In genomic region chr2:96138146-96139145, GRCh38 we compare ENCODE assay signal across 1 cellular context.
TF ChIP-seq lines count a peak whose summit lies in the region.

Gene ASTL, minus strand, starts transcription at chr2:96138502. Its CDS starts 66 bp downstream, at chr2:96138436.

TF ChIP-seq in GM23338, 12 proteins besides CTCF, POLR2A, EP300 and RAD21 (continued from another document):
- no peak for TF ChIP-seq ZNF462 (CRISPR knock-in tag; IDR thresholded peaks at IDR 0.05)
- TF ChIP-seq EZH2 (IDR thresholded peaks at IDR 0.05; ENCODE audit: low read depth, unreplicated experiment) = no peak
